In the genomic region with DNA sequence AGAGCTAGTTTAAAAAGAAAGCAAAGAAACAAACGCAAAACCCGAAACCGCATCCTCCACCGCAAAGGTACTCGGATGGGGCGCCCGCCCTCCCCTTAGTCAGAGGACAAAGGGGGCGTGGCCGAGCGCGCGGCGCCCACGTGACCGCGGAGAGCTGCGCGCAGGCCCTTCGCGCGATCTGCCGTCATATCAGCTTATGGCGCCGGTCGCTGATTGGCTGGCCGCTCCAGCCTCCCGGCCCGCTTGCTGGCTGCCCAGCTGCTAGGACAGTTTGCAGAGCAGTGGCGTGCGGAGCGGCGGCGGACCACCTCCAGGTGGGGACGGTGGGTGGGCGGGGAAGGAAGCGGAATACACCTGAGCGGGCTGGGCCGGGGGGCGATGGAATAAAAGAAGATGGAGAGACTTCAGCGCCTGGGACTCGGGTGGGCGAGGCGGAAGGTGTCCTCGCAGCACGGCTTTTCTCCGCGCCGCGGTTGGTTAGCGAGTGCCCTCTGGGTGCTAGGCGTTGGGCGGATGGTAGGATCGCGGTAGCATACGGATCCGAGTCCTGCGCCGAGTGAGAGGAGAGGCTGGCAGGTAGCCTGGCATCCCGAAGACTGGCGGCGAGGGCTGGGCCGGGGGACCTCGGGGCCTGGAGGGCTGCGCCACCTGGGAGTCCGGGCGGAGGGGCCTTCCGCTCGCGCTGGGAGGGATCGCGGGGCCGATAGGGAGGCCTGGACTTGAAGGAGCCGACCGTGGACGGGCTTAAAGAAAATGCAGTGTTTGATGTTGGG, we compare ENCODE assay signal across 8 cellular contexts. TPM values are rescaled to one million over a fixed set of nuclear protein-coding genes. Genes with fewer than 3 reads are reported as not detected.
DNase-seq lines count a peak whose midpoint lies in the region; ATAC-seq, FAIRE-seq and TF ChIP-seq lines count a peak whose summit lies in the region.

A gene with protein sequence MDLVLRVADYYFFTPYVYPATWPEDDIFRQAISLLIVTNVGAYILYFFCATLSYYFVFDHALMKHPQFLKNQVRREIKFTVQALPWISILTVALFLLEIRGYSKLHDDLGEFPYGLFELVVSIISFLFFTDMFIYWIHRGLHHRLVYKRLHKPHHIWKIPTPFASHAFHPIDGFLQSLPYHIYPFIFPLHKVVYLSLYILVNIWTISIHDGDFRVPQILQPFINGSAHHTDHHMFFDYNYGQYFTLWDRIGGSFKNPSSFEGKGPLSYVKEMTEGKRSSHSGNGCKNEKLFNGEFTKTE (plus strand): TSS at position 269 of the 773 bp plus-strand sequence. CDS start 10,605 bp downstream, outside the sequence.

- TF ChIP-seq CTCF in C4-2B (conservative IDR thresholded peaks at IDR 0.05) (peak; percentile 14), HepG2 (CRISPR knock-in tag; IDR thresholded peaks at IDR 0.05) (0 out of 2 replicates have a peak, but pooled peaks have one; percentile 24)

- POLR2A ChIA-PET in HepG2 (lab: Yijun Ruan, JAX): interaction anchor here (0.9 to 1.2 kb wide), 3 partner anchors 158 to 269 kb away, joined by 3 to 4 read pairs (median 3); no protein-coding TSS in a partner anchor

- H3K27me3 ChIP-seq in HepG2 (ENCODE audit: control insufficient read depth in 1 of 2, insufficient read depth in 2 of 2, low read length in 2 of 2): peaks cover 0 to 10% of the 10 kb centered on the region in 2 experiments; a peak in 1 of 5 replicates

- H3K36me3 ChIP-seq in HepG2 (replicated peaks in 1 of 2; ENCODE audit: control insufficient read depth in 1 of 2, insufficient read depth in 2 of 2, low read length in 2 of 2): peaks cover 0 to 2% of the 10 kb centered on the region in 2 experiments; a peak in 1 of 5 replicates

- 0 out of 2 replicates have a peak, but pooled peaks have one; percentile 9 for TF ChIP-seq RAD21 in HepG2 (CRISPR knock-in tag; IDR thresholded peaks at IDR 0.05)

- H3K79me2 ChIP-seq in HepG2 (ENCODE audit: insufficient read depth, low read length): peaks cover 50% of the 10 kb centered on the region

- peak; percentile 94 for ATAC-seq in GM19395 (IDR thresholded peaks at IDR 0.05; ENCODE audit: unreplicated experiment)
- ATAC-seq in HG03565 (IDR thresholded peaks at IDR 0.05; ENCODE audit: unreplicated experiment): peak; percentile 91
- ATAC-seq in HepG2: peak; percentile 98

- H3K9ac ChIP-seq in HepG2 (ENCODE audit: insufficient read depth, low read depth, low read length): peak within 1 kb of the TSS; percentile 91

- H2AFZ ChIP-seq in HepG2 (ENCODE audit: low read length): peak within 1 kb of the TSS; percentile 98

- TF ChIP-seq POLR2A in HepG2 (IDR thresholded peaks at IDR 0.05; ENCODE audit: insufficient read depth in 1 of 2, low read depth in 2 of 2, low read length in 2 of 2): peak; percentile 68 to 92

- BruUV-seq in HepG2 (replicated peaks; lab: Mats Ljungman, UMichigan): no TSS peak

- H3K4me1 ChIP-seq in HepG2 (ENCODE audit: insufficient read depth, low read length): peaks cover 48% of the 10 kb centered on the region

- intact Hi-C loops in HepG2 (cut with micrococcal nuclease; ENCODE audit: unreplicated experiment): no loop called here

- TF ChIP-seq EP300 in HepG2 (IDR thresholded peaks at IDR 0.05; ENCODE audit: low read depth in 2 of 2, low read length in 2 of 2) (no peak), HepG2 (CRISPR knock-in tag; IDR thresholded peaks at IDR 0.05; ENCODE audit: borderline replicate concordance) (no peak)

- peak; percentile 36 for FAIRE-seq in HepG2 (lab: Jason Lieb, UNC)

- peaks cover 34% of the 10 kb centered on the region for H4K20me1 ChIP-seq in HepG2 (ENCODE audit: insufficient read depth, low read length)

- DNase-seq in NCI-H774 (lab: John Stamatoyannopoulos, UW) (peak; percentile 96), dermis microvascular lymphatic vessel endothelial cell (ENCODE audit: low read depth in 2 of 2) (peak; percentile 79 to 96), HepG2 (ENCODE audit: low spot score) (peak; percentile 85)
- peak; percentile 93 to 94 for DNase-seq in activated CD4-positive, alpha-beta T cell treated with anti-CD3 and anti-CD28 coated beads, Interleukin-2, amount 50 U/mL, for 48 hours
- peak; percentile 94 for DNase-seq in stimulated activated CD4-positive, alpha-beta T cell treated with anti-CD3 and anti-CD28 coated beads, Interleukin-4, amount 100 ng/mL, for 1 hour

- CTCF ChIA-PET in HepG2 (lab: Yijun Ruan, JAX; ENCODE audit: low intra/inter-chr PET ratio, low total read pairs): no interaction called here

- H3K9me3 ChIP-seq in HepG2 (ENCODE audit: low read length): no peaks in the 10 kb centered on the region

- 2% methylated on average over 25 of the region's 75 CpGs for WGBS in HepG2 (ENCODE audit: low lambda C conversion rate)

- in situ Hi-C loops in HepG2 (cut with HindIII; ENCODE audit: extremely low pct_ligation_motif_present, low pct_unique_long_range_greater_than_20kb): no loop called here

- H3K4me3 ChIP-seq in HepG2 (replicated peaks in 1 of 3; ENCODE audit: insufficient read depth in 1 of 3, low read depth in 2 of 3, low read length in 3 of 3): peak within 1 kb of the TSS; percentile 83 to 93 (median 90)

- H3K27ac ChIP-seq in C4-2B (peak within 1 kb of the TSS; percentile 94), HepG2 (ENCODE audit: extremely low read length, insufficient read depth, low read length) (peak within 1 kb of the TSS; percentile 66)

- H3K4me2 ChIP-seq in HepG2 (ENCODE audit: low read depth, low read length): peak within 1 kb of the TSS; percentile 100

TF ChIP-seq in HepG2, 621 proteins besides CTCF, POLR2A, EP300 and RAD21 (continues in another document):
- TF ChIP-seq ZBTB38 (CRISPR knock-in tag; IDR thresholded peaks at IDR 0.05): peak; percentile 73; the same call in 1 of the 2 replicates
- peak; percentile 59; the same call in 1 of the 2 replicates for TF ChIP-seq ZNF670 (CRISPR knock-in tag; IDR thresholded peaks at IDR 0.05; ENCODE audit: borderline replicate concordance)
- no peak for TF ChIP-seq JARID2 (CRISPR knock-in tag; IDR thresholded peaks at IDR 0.05; ENCODE audit: insufficient replicate concordance)
- TF ChIP-seq RBM22 (optimal IDR thresholded peaks at IDR 0.05; ENCODE audit: low read length): no peak
- peak; percentile 51 for TF ChIP-seq BCL6 (CRISPR knock-in tag; IDR thresholded peaks at IDR 0.05)
- TF ChIP-seq FOSL2 (CRISPR knock-in tag; IDR thresholded peaks at IDR 0.05): no peak; the same call in none of the 2 replicates
- TF ChIP-seq PAWR (CRISPR knock-in tag; IDR thresholded peaks at IDR 0.05; ENCODE audit: borderline replicate concordance): no peak
- TF ChIP-seq ATF7 (IDR thresholded peaks at IDR 0.05): no peak
- TF ChIP-seq ATF7 (CRISPR knock-in tag; IDR thresholded peaks at IDR 0.05): no peak
- TF ChIP-seq ZNF230 (CRISPR knock-in tag; IDR thresholded peaks at IDR 0.05): 0 out of 2 replicates have a peak, but pooled peaks have one; percentile 35
- TF ChIP-seq KAT7 (CRISPR knock-in tag; IDR thresholded peaks at IDR 0.05; ENCODE audit: borderline replicate concordance): peak; percentile 51; the same call in 1 of the 2 replicates
- TF ChIP-seq ZNF777 (CRISPR knock-in tag; IDR thresholded peaks at IDR 0.05): peak; percentile 55; the same call in 1 of the 2 replicates
- peak; percentile 75 for TF ChIP-seq HNRNPK (IDR thresholded peaks at IDR 0.05; ENCODE audit: low read depth, low read length, poor library complexity, severe bottlenecking)
- peak; percentile 95 for TF ChIP-seq ZNF891 (CRISPR knock-in tag; IDR thresholded peaks at IDR 0.05)
- TF ChIP-seq RNF2 (conservative IDR thresholded peaks at IDR 0.05; ENCODE audit: low read depth): no peak
- peak; percentile 26; the same call in 1 of the 2 replicates for TF ChIP-seq ZNF614 (CRISPR knock-in tag; IDR thresholded peaks at IDR 0.05; ENCODE audit: borderline replicate concordance)
- TF ChIP-seq ELF4 (CRISPR knock-in tag; IDR thresholded peaks at IDR 0.05; ENCODE audit: borderline replicate concordance): peak; percentile 61; the same call in 1 of the 2 replicates
- TF ChIP-seq, protein P1, sequence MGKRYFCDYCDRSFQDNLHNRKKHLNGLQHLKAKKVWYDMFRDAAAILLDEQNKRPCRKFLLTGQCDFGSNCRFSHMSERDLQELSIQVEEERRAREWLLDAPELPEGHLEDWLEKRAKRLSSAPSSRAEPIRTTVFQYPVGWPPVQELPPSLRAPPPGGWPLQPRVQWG (CRISPR knock-in tag; IDR thresholded peaks at IDR 0.05; ENCODE audit: borderline replicate concordance, low read depth): 0 out of 2 replicates have a peak, but pooled peaks have one; percentile 76

RNA-seq across cellular contexts. Expression of the gene that starts here (rescaled TPM):
- total RNA-seq in dermis microvascular lymphatic vessel endothelial cell (31.7 and 37.5 TPM in 2 replicates), HepG2 (2016; rRNA removed; fragmentation: Illumina TruSeq; extraction: Trizol) (48.6 and 84.4 TPM in 2 replicates)
- 9.4 and 11.7 TPM in 2 replicates for total RNA-seq in HepG2 (2016; cell fraction: cytosol; rRNA removed; fragmentation: Illumina TruSeq; extraction: Trizol; ENCODE audit: low read depth)
- total RNA-seq in HepG2 (2016; cell fraction: insoluble cytoplasmic fraction; rRNA removed; fragmentation: Illumina TruSeq; extraction: Trizol): 49.0 and 80.4 TPM in 2 replicates
- 18.2 and 23.9 TPM in 2 replicates for total RNA-seq in HepG2 (2016; cell fraction: membrane; rRNA removed; fragmentation: Illumina TruSeq; extraction: Trizol)
- 88.0 and 105 TPM in 2 replicates for total RNA-seq in HepG2 (2016; cell fraction: nucleus; rRNA removed; fragmentation: Illumina TruSeq; extraction: Trizol)
- polyA plus RNA-seq in HepG2 (2011; rRNA removed): 155 and 186 TPM in 2 replicates
- polyA plus RNA-seq in HepG2 (2011; cell fraction: cytosol; rRNA removed): 29.9 and 67.8 TPM in 2 replicates
- 12.9 and 36.4 TPM in 2 replicates for polyA plus RNA-seq in HepG2 (2011; cell fraction: nucleus; rRNA removed)
- 147 and 186 TPM in 2 replicates for polyA plus RNA-seq in HepG2 (2012)
- 8.7 and 9.0 TPM in 2 replicates for polyA plus RNA-seq in HepG2 (2016; cell fraction: cytosol; fragmentation: Illumina TruSeq; extraction: Trizol; ENCODE audit: low read depth)
- polyA plus RNA-seq in HepG2 (2016; cell fraction: insoluble cytoplasmic fraction; fragmentation: Illumina TruSeq; extraction: Trizol; ENCODE audit: low read depth): 58.1 and 58.6 TPM in 2 replicates
- 16.3 and 18.5 TPM in 2 replicates for polyA plus RNA-seq in HepG2 (2016; cell fraction: membrane; fragmentation: Illumina TruSeq; extraction: Trizol; ENCODE audit: low read depth)
- 135 and 141 TPM in 2 replicates for polyA plus RNA-seq in HepG2 (2016; cell fraction: nucleus; fragmentation: Illumina TruSeq; extraction: Trizol; ENCODE audit: insufficient read depth, low read depth)
- 28.6 and 108 TPM in 2 replicates for polyA minus RNA-seq in HepG2 (2011; rRNA and poly(A)+ RNA removed; ENCODE audit: low replicate concordance)
- polyA minus RNA-seq in HepG2 (2011; cell fraction: cytosol; rRNA and poly(A)+ RNA removed): 100 and 145 TPM in 2 replicates
- 50.2 and 78.9 TPM in 2 replicates for polyA minus RNA-seq in HepG2 (2011; cell fraction: nucleus; rRNA and poly(A)+ RNA removed)

Comparison
In these comparisons a context has a peak if more than half of its experiments do, and no peak if none do; other contexts are left out.
1. Peak in every context shown above with its lines: DNase-seq, ATAC-seq, H3K4me3 ChIP-seq and H3K27ac ChIP-seq.